Comparison of ENCODE assay signal across 8 cellular contexts in the genomic region with DNA sequence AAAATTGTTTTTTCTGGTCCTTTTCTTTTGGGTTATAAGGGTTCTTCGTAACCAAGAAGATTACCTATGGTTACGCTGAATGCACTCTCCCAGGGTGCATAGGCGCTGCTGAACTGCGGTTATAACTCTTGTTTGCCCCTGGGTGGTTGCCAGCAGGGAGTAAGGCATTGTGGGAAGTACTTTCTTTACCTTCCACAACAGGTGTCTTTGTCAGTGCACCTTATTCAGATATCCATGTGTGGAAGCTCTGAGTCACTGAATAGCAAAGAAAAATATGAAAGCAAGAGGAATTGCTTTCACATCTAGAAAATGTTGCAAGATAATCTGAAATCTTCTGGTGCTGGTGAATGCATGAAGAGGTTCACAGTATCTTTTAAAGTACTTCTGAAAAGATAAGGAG.
DNase-seq lines count a peak whose midpoint lies in the region; ATAC-seq and TF ChIP-seq lines count a peak whose summit lies in the region.

No MANE protein-coding gene starts in this region.

- peak overlapping the region; percentile 97 for H3K27ac ChIP-seq in OCI-LY1 (ENCODE audit: low read depth, low read length, poor library complexity, severe bottlenecking)
- H3K27ac ChIP-seq in effector memory CD4-positive, alpha-beta T cell (ENCODE audit: insufficient read depth, low read length, poor library complexity, severe bottlenecking), result no peak overlapping the region
- peak overlapping the region; percentile 45 for H3K27ac ChIP-seq in smooth muscle cell (ENCODE audit: low read depth)

- H3K9me3 ChIP-seq in OCI-LY1 (ENCODE audit: low read length) (no peaks in the 10 kb centered on the region), smooth muscle cell (replicated peaks; ENCODE audit: low read depth) (no peaks in the 10 kb centered on the region)
- H3K9me3 ChIP-seq in effector memory CD4-positive, alpha-beta T cell (ENCODE audit: control insufficient read depth, low read length), result no peaks in the 10 kb centered on the region

- no peak overlapping the region for H3K27ac Mint-ChIP-seq in activated CD8-positive, alpha-beta T cell treated with anti-CD3 and anti-CD28 coated beads, Interleukin-2, amount 10 ng/mL, durations not matched to agents 7 days and 5 days
- H3K27ac Mint-ChIP-seq in activated CD8-positive, alpha-beta T cell treated with anti-CD3 and anti-CD28 coated beads for 36 hours, result no peak overlapping the region

- 14% methylated on average over 4 of the region's 4 CpGs for WGBS in smooth muscle cell (ENCODE audit: low lambda C conversion rate)

- H2AFZ ChIP-seq in OCI-LY1 (ENCODE audit: low read length) (no peak overlapping the region), smooth muscle cell (ENCODE audit: low read depth) (no peak overlapping the region)

- no peaks in the 10 kb centered on the region for H3K36me3 Mint-ChIP-seq in activated CD8-positive, alpha-beta T cell treated with anti-CD3 and anti-CD28 coated beads, Interleukin-2, amount 10 ng/mL, durations not matched to agents 7 days and 5 days (ENCODE audit: low read depth)
- H3K36me3 Mint-ChIP-seq in activated CD8-positive, alpha-beta T cell treated with anti-CD3 and anti-CD28 coated beads for 36 hours (ENCODE audit: low read depth), result no peaks in the 10 kb centered on the region

- H3K27me3 Mint-ChIP-seq in activated CD8-positive, alpha-beta T cell treated with anti-CD3 and anti-CD28 coated beads, Interleukin-2, amount 10 ng/mL, durations not matched to agents 7 days and 5 days (ENCODE audit: low read depth), result no peaks in the 10 kb centered on the region
- no peaks in the 10 kb centered on the region for H3K27me3 Mint-ChIP-seq in activated CD8-positive, alpha-beta T cell treated with anti-CD3 and anti-CD28 coated beads for 36 hours

- POLR2A ChIA-PET in activated CD8-positive, alpha-beta T cell treated with anti-CD3 and anti-CD28 coated beads, Interleukin-2, amount 10 ng/mL, durations not matched to agents 7 days and 5 days (lab: Charles Lee), result no interaction called here
- POLR2A ChIA-PET in activated CD8-positive, alpha-beta T cell treated with anti-CD3 and anti-CD28 coated beads for 36 hours (lab: Charles Lee), result interaction anchor here (2.2 kb wide), 1 partner anchor 76 kb away, joined by 8 read pairs; no protein-coding TSS in a partner anchor

- H3K4me1 Mint-ChIP-seq in activated CD8-positive, alpha-beta T cell treated with anti-CD3 and anti-CD28 coated beads, Interleukin-2, amount 10 ng/mL, durations not matched to agents 7 days and 5 days (ENCODE audit: low read depth), result peaks cover 4% of the 10 kb centered on the region
- peaks cover 15% of the 10 kb centered on the region for H3K4me1 Mint-ChIP-seq in activated CD8-positive, alpha-beta T cell treated with anti-CD3 and anti-CD28 coated beads for 36 hours (ENCODE audit: low read depth)

- CTCF ChIA-PET in activated CD8-positive, alpha-beta T cell treated with anti-CD3 and anti-CD28 coated beads, Interleukin-2, amount 10 ng/mL, durations not matched to agents 7 days and 5 days (lab: Charles Lee), result interaction anchor here (1.0 kb wide), 1 partner anchor 124 kb away, joined by 3 read pairs; a partner anchor contains a TSS
- CTCF ChIA-PET in activated CD8-positive, alpha-beta T cell treated with anti-CD3 and anti-CD28 coated beads for 36 hours (lab: Charles Lee), result no interaction called here

- H3K4me3 ChIP-seq in OCI-LY1 (ENCODE audit: low read depth, low read length, poor library complexity, severe bottlenecking) (peak overlapping the region; percentile 67), smooth muscle cell (peak overlapping the region; percentile 25)
- H3K4me3 ChIP-seq in effector memory CD4-positive, alpha-beta T cell (ENCODE audit: insufficient read depth, low read depth, low read length, poor library complexity, severe bottlenecking), result peak overlapping the region; percentile 5

- intact Hi-C loops in activated CD8-positive, alpha-beta T cell treated with anti-CD3 and anti-CD28 coated beads for 36 hours (cut with micrococcal nuclease), result no loop called here

- peaks cover 23% of the 10 kb centered on the region for H3K36me3 ChIP-seq in OCI-LY1 (ENCODE audit: insufficient read depth, low read length)
- H3K36me3 ChIP-seq in effector memory CD4-positive, alpha-beta T cell (ENCODE audit: control insufficient read depth, insufficient read depth, low read length), result no peaks in the 10 kb centered on the region
- no peaks in the 10 kb centered on the region for H3K36me3 ChIP-seq in smooth muscle cell (ENCODE audit: low read depth)

- H3K27me3 ChIP-seq in OCI-LY1 (ENCODE audit: insufficient read depth, low read length), result no peaks in the 10 kb centered on the region
- no peaks in the 10 kb centered on the region for H3K27me3 ChIP-seq in effector memory CD4-positive, alpha-beta T cell (replicated peaks; ENCODE audit: control insufficient read depth, insufficient read depth, low read length, poor library complexity, severe bottlenecking)
- peaks cover 6% of the 10 kb centered on the region for H3K27me3 ChIP-seq in smooth muscle cell (ENCODE audit: low read depth)

- H3K9me3 Mint-ChIP-seq in activated CD8-positive, alpha-beta T cell treated with anti-CD3 and anti-CD28 coated beads, Interleukin-2, amount 10 ng/mL, durations not matched to agents 7 days and 5 days (ENCODE audit: insufficient read depth), result no peaks in the 10 kb centered on the region
- no peaks in the 10 kb centered on the region for H3K9me3 Mint-ChIP-seq in activated CD8-positive, alpha-beta T cell treated with anti-CD3 and anti-CD28 coated beads for 36 hours

- H3K4me2 ChIP-seq in OCI-LY1 (ENCODE audit: low read length), result peak overlapping the region; percentile 81
- peak overlapping the region; percentile 63 for H3K4me2 ChIP-seq in smooth muscle cell

- H3K9me2 ChIP-seq in OCI-LY1 (ENCODE audit: low read depth, low read length), result no peaks in the 10 kb centered on the region

- ATAC-seq in activated CD8-positive, alpha-beta T cell treated with anti-CD3 and anti-CD28 coated beads, Interleukin-2, amount 10 ng/mL, durations not matched to agents 7 days and 5 days, result no peak
- no peak for ATAC-seq in activated CD8-positive, alpha-beta T cell treated with anti-CD3 and anti-CD28 coated beads for 36 hours
- ATAC-seq in GM18861 (IDR thresholded peaks at IDR 0.05; ENCODE audit: unreplicated experiment), result no peak

- H4K20me1 ChIP-seq in OCI-LY1 (ENCODE audit: insufficient read depth, low read length), result no peaks in the 10 kb centered on the region
- H4K20me1 ChIP-seq in smooth muscle cell (ENCODE audit: low read depth), result no peaks in the 10 kb centered on the region

- no peak for TF ChIP-seq CTCF in activated CD8-positive, alpha-beta T cell treated with anti-CD3 and anti-CD28 coated beads for 36 hours (IDR thresholded peaks at IDR 0.05)
- TF ChIP-seq CTCF in OCI-LY1 (IDR thresholded peaks at IDR 0.05; ENCODE audit: low read length) (no peak), smooth muscle cell (IDR thresholded peaks at IDR 0.05; ENCODE audit: borderline replicate concordance, insufficient read depth, poor library complexity, severe bottlenecking) (no peak)

- peak overlapping the region; percentile 3 for H3K4me3 Mint-ChIP-seq in activated CD8-positive, alpha-beta T cell treated with anti-CD3 and anti-CD28 coated beads, Interleukin-2, amount 10 ng/mL, durations not matched to agents 7 days and 5 days
- no peak overlapping the region for H3K4me3 Mint-ChIP-seq in activated CD8-positive, alpha-beta T cell treated with anti-CD3 and anti-CD28 coated beads for 36 hours

- H3F3A ChIP-seq in OCI-LY1 (ENCODE audit: insufficient read depth, low read length) (peaks cover 9% of the 10 kb centered on the region), smooth muscle cell (ENCODE audit: low read depth) (no peaks in the 10 kb centered on the region)

- DNase-seq in activated CD8-positive, alpha-beta T cell treated with anti-CD3 and anti-CD28 coated beads, Interleukin-2, amount 10 ng/mL, durations not matched to agents 7 days and 5 days, result no peak
- DNase-seq in activated CD8-positive, alpha-beta T cell treated with anti-CD3 and anti-CD28 coated beads for 36 hours, result no peak
- DNase-seq in effector memory CD4-positive, alpha-beta T cell, result peak in 2 of 3 donors; percentile 6 to 10
- DNase-seq in smooth muscle cell (lab: John Stamatoyannopoulos, UW; ENCODE audit: unreplicated experiment), result no peak
- no peak for DNase-seq in mesenteric fat pad (ENCODE audit: low spot score)
- DNase-seq in GDM1 (lab: John Stamatoyannopoulos, UW), result no peak

- H3K9ac ChIP-seq in OCI-LY1 (ENCODE audit: low read length) (peak overlapping the region; percentile 67), smooth muscle cell (ENCODE audit: low read depth) (no peak overlapping the region)

- H3K79me2 ChIP-seq in OCI-LY1 (ENCODE audit: insufficient read depth, low read length), result peaks cover 32% of the 10 kb centered on the region
- no peaks in the 10 kb centered on the region for H3K79me2 ChIP-seq in smooth muscle cell (ENCODE audit: low read depth)

- H3K4me1 ChIP-seq in OCI-LY1 (ENCODE audit: insufficient read depth, low read length, severe bottlenecking) (peaks cover 81% of the 10 kb centered on the region), smooth muscle cell (ENCODE audit: low read depth) (peaks cover 36% of the 10 kb centered on the region)
- no peaks in the 10 kb centered on the region for H3K4me1 ChIP-seq in effector memory CD4-positive, alpha-beta T cell (ENCODE audit: control insufficient read depth, insufficient read depth, low read length, poor library complexity, severe bottlenecking)

Comparison
In these comparisons a context has a peak if more than half of its experiments do, and no peak if none do; other contexts are left out.
1. DNase-seq: peak in effector memory CD4-positive, alpha-beta T cell (2 of 3); none in activated CD8-positive, alpha-beta T cell treated with anti-CD3 and anti-CD28 coated beads, Interleukin-2, amount 10 ng/mL, durations not matched to agents 7 days and 5 days (single experiment), activated CD8-positive, alpha-beta T cell treated with anti-CD3 and anti-CD28 coated beads for 36 hours (single experiment), smooth muscle cell (single experiment), mesenteric fat pad (single experiment) and GDM1 (single experiment).
2. H3K4me3 ChIP-seq: peak in every context shown above with its lines; median percentile 67 in OCI-LY1; 25 in smooth muscle cell; 5 in effector memory CD4-positive, alpha-beta T cell.